ENCODE assay signal across 3 cellular contexts in the genomic region with DNA sequence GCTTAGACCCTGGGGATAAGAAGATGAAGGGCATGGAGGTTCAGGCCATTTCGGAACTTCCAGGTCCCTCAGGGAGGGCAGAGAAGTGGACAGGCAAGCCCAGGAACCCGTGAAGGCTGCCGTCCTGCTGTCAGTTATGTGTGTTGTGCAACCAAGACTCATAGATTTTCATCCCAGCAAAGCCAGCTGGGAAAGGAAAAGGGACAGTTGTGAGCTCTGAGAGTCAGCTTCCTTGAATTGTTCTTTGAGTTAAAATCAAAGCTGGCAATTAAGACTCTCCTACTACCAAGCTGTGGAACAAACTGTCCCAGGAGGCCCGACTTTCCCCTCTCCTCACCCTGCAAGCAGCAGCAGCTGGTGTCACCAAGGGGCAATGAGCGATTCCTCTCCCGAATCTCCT.
TF ChIP-seq lines count a peak whose summit lies in the region.

No MANE protein-coding gene starts in this region.

TF ChIP-seq in Ishikawa, 13 proteins besides CTCF, POLR2A, EP300 and RAD21:
- TF ChIP-seq CEBPB (IDR thresholded peaks at IDR 0.05) (0 out of 2 replicates have a peak, but pooled peaks have one; percentile 9), NFIC (IDR thresholded peaks at IDR 0.05) (no peak), CREB1 (IDR thresholded peaks at IDR 0.05; ENCODE audit: low read depth) (no peak)

TF ChIP-seq in K562, 482 proteins besides CTCF, POLR2A, EP300 and RAD21:
- TF ChIP-seq ZNF766 (CRISPR knock-in tag; conservative IDR thresholded peaks at IDR 0.05) (0 out of 2 replicates have a peak, but pooled peaks have one; percentile 15), ASH1L (IDR thresholded peaks at IDR 0.05; ENCODE audit: borderline replicate concordance, low read depth, partially characterized antibody) (no peak), CEBPB (tag; IDR thresholded peaks at IDR 0.05) (peak; percentile 47; the same call in 1 of the 2 replicates), CBX5 (IDR thresholded peaks at IDR 0.05; ENCODE audit: borderline replicate concordance, low read depth) (no peak), ZNF644 (tag; IDR thresholded peaks at IDR 0.05; ENCODE audit: low read depth) (no peak), BACH1 (tag; IDR thresholded peaks at IDR 0.05) (no peak)

TF ChIP-seq in HepG2, 621 proteins besides CTCF, POLR2A, EP300 and RAD21:
- no peak for TF ChIP-seq ZNF564 (CRISPR knock-in tag; IDR thresholded peaks at IDR 0.05)
- TF ChIP-seq EZH2 (conservative IDR thresholded peaks at IDR 0.05; ENCODE audit: low read depth, low read length): no peak
- peak; percentile 46; the same call in 1 of the 2 replicates for TF ChIP-seq CEBPB (IDR thresholded peaks at IDR 0.05; ENCODE audit: borderline replicate concordance, low read depth, low read length)
- no peak for TF ChIP-seq CREM (IDR thresholded peaks at IDR 0.05)
- TF ChIP-seq CREM (CRISPR knock-in tag; IDR thresholded peaks at IDR 0.05): no peak
- TF ChIP-seq ZNF570 (CRISPR knock-in tag; IDR thresholded peaks at IDR 0.05; ENCODE audit: borderline replicate concordance): no peak
TF ChIP-seq in HepG2: peak in this region for 1.
